In genomic region chr14:71221119-71221518, GRCh38 we compare ENCODE assay signal across 11 cellular contexts.
"Had no signal": no experiment of that assay in that cellular context is flagged by ENCODE, and none has a peak within 500 bp of the region (broad histone marks: within the 10 kb centered on the region; RNA-seq: fewer than 3 reads in every experiment).

No MANE protein-coding gene starts in this region.

- H3K9me3 Mint-ChIP-seq: memory B cell had no signal

- H3K27ac ChIP-seq: ascending aorta, esophagus muscularis mucosa, pancreas had no signal

- H3K36me3 ChIP-seq: ascending aorta, esophagus muscularis mucosa, pancreas had no signal

- H3K4me3 Mint-ChIP-seq: activated naive CD4-positive, alpha-beta T cell treated with anti-CD3 and anti-CD28 coated beads, Interleukin-2, amount 10 ng/mL, durations not matched to agents 7 days and 5 days; memory B cell; naive thymus-derived CD8-positive, alpha-beta T cell; stimulated activated memory B cell treated with anti-CD40 and anti-IgM and Interleukin-4, amounts not matched to agents 10 μg/mL and 1 μg/mL and 100 μg/mL, for 72 hours had no signal

- H3K9me3 ChIP-seq: ascending aorta, pancreas had no signal

- DNase-seq: activated CD4-positive, alpha-beta T cell treated with anti-CD3 and anti-CD28 coated beads for 1 hour; activated CD4-positive, alpha-beta T cell treated with anti-CD3 and anti-CD28 coated beads, Interleukin-2, amount 50 U/mL, for 48 hours; activated naive CD4-positive, alpha-beta T cell treated with anti-CD3 and anti-CD28 coated beads, Interleukin-2, amount 10 ng/mL, durations not matched to agents 7 days and 5 days; left ventricle myocardium superior; mucosa of descending colon; naive thymus-derived CD8-positive, alpha-beta T cell; pancreas had no signal

- H3K4me1 ChIP-seq: ascending aorta, esophagus muscularis mucosa, pancreas had no signal

- H3K27ac Mint-ChIP-seq: activated naive CD4-positive, alpha-beta T cell treated with anti-CD3 and anti-CD28 coated beads, Interleukin-2, amount 10 ng/mL, durations not matched to agents 7 days and 5 days; memory B cell; naive thymus-derived CD8-positive, alpha-beta T cell; stimulated activated memory B cell treated with anti-CD40 and anti-IgM and Interleukin-4, amounts not matched to agents 10 μg/mL and 1 μg/mL and 100 μg/mL, for 72 hours had no signal

- H3K27me3 ChIP-seq: ascending aorta, esophagus muscularis mucosa, pancreas had no signal

- H3K4me1 Mint-ChIP-seq: memory B cell had no signal

- H3K27me3 Mint-ChIP-seq: memory B cell; naive thymus-derived CD8-positive, alpha-beta T cell; stimulated activated memory B cell treated with anti-CD40 and anti-IgM and Interleukin-4, amounts not matched to agents 10 μg/mL and 1 μg/mL and 100 μg/mL, for 72 hours had no signal

- H3K4me3 ChIP-seq: ascending aorta, esophagus muscularis mucosa, mucosa of descending colon, pancreas had no signal

- H3K36me3 Mint-ChIP-seq: activated naive CD4-positive, alpha-beta T cell treated with anti-CD3 and anti-CD28 coated beads, Interleukin-2, amount 10 ng/mL, durations not matched to agents 7 days and 5 days had no signal

- ATAC-seq: left ventricle myocardium superior; mucosa of descending colon; naive thymus-derived CD8-positive, alpha-beta T cell; pancreas; stimulated activated memory B cell treated with anti-CD40 and anti-IgM and Interleukin-4, amounts not matched to agents 10 μg/mL and 1 μg/mL and 100 μg/mL, for 72 hours had no signal
